In genomic region chr15:41567261-41567660, GRCh38 we compare ENCODE assay signal across 32 cellular contexts. TPM values are rescaled to one million over a fixed set of nuclear protein-coding genes. Genes with fewer than 3 reads are reported as not detected.
DNase-seq lines count a peak whose midpoint lies in the region; ATAC-seq and TF ChIP-seq lines count a peak whose summit lies in the region.
"Had no signal": no experiment of that assay in that cellular context is flagged by ENCODE, and none has a peak within 500 bp of the region (broad histone marks: within the 10 kb centered on the region; RNA-seq: fewer than 3 reads in every experiment).

No MANE protein-coding gene starts in this region.

- DNase-seq in GM10248 (ENCODE audit: extremely low spot score) (peak; percentile 2), trophoblast cell (no peak), MCF 10A (ENCODE audit: unreplicated experiment) (no peak), thyroid gland (no peak)
- DNase-seq: activated CD4-positive, alpha-beta memory T cell treated with anti-CD3 and anti-CD28 coated beads for 36 hours; activated CD8-positive, alpha-beta memory T cell treated with anti-CD3 and anti-CD28 coated beads, Interleukin-2, amount 50 U/mL, for 4 hours; activated naive CD4-positive, alpha-beta T cell treated with anti-CD3 and anti-CD28 coated beads, Interleukin-2, amount 50 U/mL, for 16 hours; CD8-positive, alpha-beta T cell; DMS 273 treated with DMSO at 0.1 percent for 48 hours; gastrocnemius medialis; KBM-7; left ventricle myocardium inferior; MG63; midbrain; naive thymus-derived CD8-positive, alpha-beta T cell; NCI-H2081 treated with DMSO at 0.1 percent for 48 hours; NCI-H345; RPMI8226; stimulated activated CD4-positive, alpha-beta T cell treated with anti-CD3 and anti-CD28 coated beads, Interleukin-4, amount 100 ng/mL, for 24 hours; T-cell had no signal

- no peaks in the 10 kb centered on the region for H3K4me1 Mint-ChIP-seq in MCF 10A (ENCODE audit: insufficient read depth, unreplicated experiment)
- H3K4me1 Mint-ChIP-seq: naive thymus-derived CD8-positive, alpha-beta T cell; stimulated activated memory B cell treated with anti-CD40 and anti-IgM and Interleukin-4, amounts not matched to agents 10 μg/mL and 1 μg/mL and 100 μg/mL, for 72 hours; T-cell had no signal

- H3K36me3 ChIP-seq in iPS-20b (ENCODE audit: insufficient read depth, low read depth, low read length) (peaks cover 70% of the 10 kb centered on the region), trophoblast cell (ENCODE audit: control insufficient read depth in 1 of 2, insufficient read depth in 2 of 2, low read length in 2 of 2) (peaks cover 61 to 75% of the 10 kb centered on the region in 2 experiments), thyroid gland (no peaks in the 10 kb centered on the region)
- H3K36me3 ChIP-seq: cardiac muscle cell, gastrocnemius medialis, MG63 had no signal

- H4K8ac ChIP-seq in trophoblast cell (ENCODE audit: low read depth, low read length): no peak overlapping the region

- H3K23ac ChIP-seq in trophoblast cell (ENCODE audit: low read length): no peak overlapping the region

- TF ChIP-seq CTCF in GM10248 (IDR thresholded peaks at IDR 0.05; ENCODE audit: control extremely low read depth, extremely low read depth, low read depth, missing control alignments) (no peak), MCF 10A (IDR thresholded peaks at IDR 0.05; ENCODE audit: unreplicated experiment) (no peak), thyroid gland (IDR thresholded peaks at IDR 0.05) (no peak)

- POLR2A ChIA-PET in GM10248 (lab: Yijun Ruan, JAX): no interaction called here
- POLR2A ChIA-PET in MCF 10A (lab: Yijun Ruan, JAX): no interaction called here

- no peak overlapping the region for H2AFZ ChIP-seq in trophoblast cell (ENCODE audit: insufficient read depth, low read length, poor library complexity)

- H2BK120ac ChIP-seq in trophoblast cell (ENCODE audit: insufficient read depth, low read length, poor library complexity): peak overlapping the region; percentile 9

- H3K4me3 Mint-ChIP-seq in MCF 10A (ENCODE audit: unreplicated experiment): no peak overlapping the region
- H3K4me3 Mint-ChIP-seq: activated CD4-positive, alpha-beta memory T cell treated with anti-CD3 and anti-CD28 coated beads for 36 hours; activated T-helper 1 cell treated with anti-CD3 and anti-CD28 coated beads, Interleukin-12 subunit alpha, Interleukin-12 subunit beta, Interleukin-2, Interleukin-4 antibody, amounts not matched to agents 30 ng/mL and 10 ng/mL and 1 ng/mL, durations not matched to agents 14 hours and 24 hours and 36 hours; CD8-positive, alpha-beta T cell; dendritic cell treated with granulocyte-macrophage colony-stimulating factor and Interleukin-4, amounts not matched to agents 40 ng/mL and 50 ng/mL, for 4 days; naive thymus-derived CD8-positive, alpha-beta T cell; stimulated activated memory B cell treated with anti-CD40 and anti-IgM and Interleukin-4, amounts not matched to agents 10 μg/mL and 1 μg/mL and 100 μg/mL, for 72 hours; T-cell had no signal

- H3K27ac ChIP-seq in angular gyrus (ENCODE audit: low read depth, low read length) (peak overlapping the region; percentile 94), iPS-20b (ENCODE audit: low read length) (peak overlapping the region; percentile 100), trophoblast cell (ENCODE audit: low read depth, low read length) (peak overlapping the region; percentile 36), thyroid gland (no peak overlapping the region)
- H3K27ac ChIP-seq: gastrocnemius medialis, suprapubic skin, vagina had no signal

- H3K4me3 ChIP-seq in iPS-20b (ENCODE audit: low read length) (no peak overlapping the region; the same call in 1 of the 2 replicates), trophoblast cell (ENCODE audit: low read depth, low read length) (no peak overlapping the region), thyroid gland (replicated peaks in 1 of 3) (no peak overlapping the region)
- H3K4me3 ChIP-seq: cardiac muscle cell, gastrocnemius medialis, HAP-1, left ventricle myocardium inferior, MG63, suprapubic skin, vagina had no signal

- H3K79me2 ChIP-seq in trophoblast cell (ENCODE audit: control insufficient read depth, insufficient read depth, low read length, poor library complexity): peaks cover 6% of the 10 kb centered on the region

- H3K4me2 ChIP-seq in trophoblast cell (ENCODE audit: low read length): no peak overlapping the region

- H3K9me3 Mint-ChIP-seq in MCF 10A (ENCODE audit: unreplicated experiment): no peaks in the 10 kb centered on the region
- H3K9me3 Mint-ChIP-seq: activated CD4-positive, alpha-beta memory T cell treated with anti-CD3 and anti-CD28 coated beads for 36 hours; activated T-helper 1 cell treated with anti-CD3 and anti-CD28 coated beads, Interleukin-12 subunit alpha, Interleukin-12 subunit beta, Interleukin-2, Interleukin-4 antibody, amounts not matched to agents 30 ng/mL and 10 ng/mL and 1 ng/mL, durations not matched to agents 14 hours and 24 hours and 36 hours; CD8-positive, alpha-beta T cell; dendritic cell treated with granulocyte-macrophage colony-stimulating factor and Interleukin-4, amounts not matched to agents 40 ng/mL and 50 ng/mL, for 4 days; naive thymus-derived CD8-positive, alpha-beta T cell; stimulated activated memory B cell treated with anti-CD40 and anti-IgM and Interleukin-4, amounts not matched to agents 10 μg/mL and 1 μg/mL and 100 μg/mL, for 72 hours; T-cell had no signal

- H4K12ac ChIP-seq in trophoblast cell (ENCODE audit: low read depth, low read length): no peak overlapping the region

- no CpG with 5 or more reads among the region's 6 CpGs for WGBS in trophoblast cell (ENCODE audit: extremely low coverage, insufficient coverage, insufficient read length)
- WGBS in thyroid gland, 2 donors: 92% methylated on average over 6 of the region's 6 CpGs

- peak overlapping the region; percentile 37 for H2BK12ac ChIP-seq in trophoblast cell (ENCODE audit: low read length)

- CTCF ChIA-PET in GM10248 (lab: Yijun Ruan, JAX) (interaction anchor here (0.9 to 1.5 kb wide), 2 partner anchors 10 to 36 kb away, joined by 3 read pairs; no protein-coding TSS in a partner anchor), MCF 10A (lab: Yijun Ruan, JAX) (interaction anchor here (1.0 kb wide), 1 partner anchor 9 kb away, joined by 3 read pairs; no protein-coding TSS in a partner anchor)

- no peak for ATAC-seq in activated CD4-positive, CD25-positive, alpha-beta regulatory T cell treated with anti-CD3 and anti-CD28 coated beads, Interleukin-2, amount 50 U/mL, for 24 hours
- no peak for ATAC-seq in GM18870 (IDR thresholded peaks at IDR 0.05; ENCODE audit: unreplicated experiment)
- ATAC-seq: CD8-positive, alpha-beta T cell; gastrocnemius medialis; stimulated activated memory B cell treated with anti-CD40 and anti-IgM and Interleukin-4, amounts not matched to agents 10 μg/mL and 1 μg/mL and 100 μg/mL, for 72 hours; T-cell had no signal

- BruUV-seq in MCF 10A (replicated peaks; lab: Mats Ljungman, UMichigan): no TSS peak

- peak overlapping the region; percentile 9 for H3K14ac ChIP-seq in trophoblast cell (ENCODE audit: low read length)

- H3K27ac Mint-ChIP-seq in MCF 10A (ENCODE audit: low read depth, unreplicated experiment): no peak overlapping the region
- H3K27ac Mint-ChIP-seq: activated CD4-positive, alpha-beta memory T cell treated with anti-CD3 and anti-CD28 coated beads for 36 hours; activated T-helper 1 cell treated with anti-CD3 and anti-CD28 coated beads, Interleukin-12 subunit alpha, Interleukin-12 subunit beta, Interleukin-2, Interleukin-4 antibody, amounts not matched to agents 30 ng/mL and 10 ng/mL and 1 ng/mL, durations not matched to agents 14 hours and 24 hours and 36 hours; CD8-positive, alpha-beta T cell; dendritic cell treated with granulocyte-macrophage colony-stimulating factor and Interleukin-4, amounts not matched to agents 40 ng/mL and 50 ng/mL, for 4 days; stimulated activated memory B cell treated with anti-CD40 and anti-IgM and Interleukin-4, amounts not matched to agents 10 μg/mL and 1 μg/mL and 100 μg/mL, for 72 hours; T-cell had no signal

- H3K4me1 ChIP-seq in iPS-20b (ENCODE audit: insufficient read depth, low read length): peaks cover 61% of the 10 kb centered on the region
- peaks cover 42 to 49% of the 10 kb centered on the region in 2 experiments for H3K4me1 ChIP-seq in trophoblast cell (ENCODE audit: control insufficient read depth in 1 of 2, insufficient read depth in 2 of 2, low read length in 2 of 2)
- peaks cover 4 to 9% of the 10 kb centered on the region in 2 donors for H3K4me1 ChIP-seq in thyroid gland
- H3K4me1 ChIP-seq: gastrocnemius medialis, vagina had no signal

- H3K9ac ChIP-seq in iPS-20b (ENCODE audit: low read depth, low read length) (peak overlapping the region; percentile 91; the same call in 1 of the 2 replicates), trophoblast cell (ENCODE audit: low read length) (no peak overlapping the region)

- no peaks in the 10 kb centered on the region for H3K27me3 ChIP-seq in iPS-20b (ENCODE audit: insufficient read depth, low read length)
- no peaks in the 10 kb centered on the region for H3K27me3 ChIP-seq in trophoblast cell (ENCODE audit: insufficient read depth, low read length)
- H3K27me3 ChIP-seq in thyroid gland: no peaks in the 10 kb centered on the region
- H3K27me3 ChIP-seq: cardiac muscle cell, gastrocnemius medialis, MG63, suprapubic skin, vagina had no signal

- intact Hi-C loops in MCF 10A (cut with micrococcal nuclease) (no loop called here), thyroid gland (cut with DNase I) (loop anchor here (10.0 kb wide), 1 partner anchor 248 kb away; no protein-coding TSS in a partner anchor)

- no peak overlapping the region for H3K18ac ChIP-seq in trophoblast cell (ENCODE audit: low read length)

- H3K4ac ChIP-seq in trophoblast cell (ENCODE audit: low read depth, low read length): no peak overlapping the region

- H3K36me3 Mint-ChIP-seq in MCF 10A (ENCODE audit: insufficient read depth, unreplicated experiment): no peaks in the 10 kb centered on the region
- H3K36me3 Mint-ChIP-seq: activated CD4-positive, alpha-beta memory T cell treated with anti-CD3 and anti-CD28 coated beads for 36 hours; CD8-positive, alpha-beta T cell; naive thymus-derived CD8-positive, alpha-beta T cell; stimulated activated memory B cell treated with anti-CD40 and anti-IgM and Interleukin-4, amounts not matched to agents 10 μg/mL and 1 μg/mL and 100 μg/mL, for 72 hours; T-cell had no signal

- H3K79me1 ChIP-seq in trophoblast cell (ENCODE audit: low read length): peaks cover 29% of the 10 kb centered on the region

- H3K27me3 Mint-ChIP-seq in MCF 10A (ENCODE audit: insufficient read depth, unreplicated experiment): no peaks in the 10 kb centered on the region
- H3K27me3 Mint-ChIP-seq: activated CD4-positive, alpha-beta memory T cell treated with anti-CD3 and anti-CD28 coated beads for 36 hours had no signal

- peak overlapping the region; percentile 52 for H4K91ac ChIP-seq in trophoblast cell (ENCODE audit: low read depth, low read length)

- no peak overlapping the region for H2AK5ac ChIP-seq in trophoblast cell (ENCODE audit: low read length)

- no peak for TF ChIP-seq POLR2A in thyroid gland (IDR thresholded peaks at IDR 0.05)

- no peak overlapping the region for H2BK5ac ChIP-seq in trophoblast cell (ENCODE audit: low read depth, low read length, poor library complexity)

- no peaks in the 10 kb centered on the region for H3K9me3 ChIP-seq in iPS-20b (ENCODE audit: insufficient read depth, low read depth, low read length)
- no peaks in the 10 kb centered on the region for H3K9me3 ChIP-seq in trophoblast cell (ENCODE audit: insufficient read depth, low read depth, low read length)
- H3K9me3 ChIP-seq in thyroid gland: no peaks in the 10 kb centered on the region
- H3K9me3 ChIP-seq: gastrocnemius medialis, HAP-1, left ventricle myocardium inferior, MG63, suprapubic skin, vagina had no signal

RNA-seq across cellular contexts. Expression of gene TYRO3, which starts 8.2 kb away (rescaled TPM):
- 174 and 187 TPM in 2 replicates for polyA plus RNA-seq in trophoblast cell (2013)
- 9.7 and 12.3 TPM in 2 replicates for total RNA-seq in MCF 10A (2022)
- 1 to 10 TPM; 1.6 to 4.4 (median 3.4) TPM for total RNA-seq in thyroid gland
- polyA plus RNA-seq: naive thymus-derived CD8-positive, alpha-beta T cell had no signal

RNA-seq across cellular contexts. Expression of gene RPAP1, which starts 23.2 kb away (rescaled TPM):
- polyA plus RNA-seq in trophoblast cell (2013): 27.4 and 28.9 TPM in 2 replicates
- total RNA-seq in MCF 10A (2022) (37.5 and 45.1 TPM in 2 replicates), thyroid gland (10 to 100 TPM; 11.3 to 31.8 (median 19.0) TPM)

RNA-seq across cellular contexts. Expression of gene LTK, which starts 53.6 kb away (rescaled TPM):
- polyA plus RNA-seq in trophoblast cell (2013): 0.39 and 0.47 TPM in 2 replicates
- 0.17 TPM in 1 of 2 replicates, not detected in the other for total RNA-seq in MCF 10A (2022)
- under 1 TPM in 3 of 4 donors, not detected in 1; 0.13 to 0.79 (median 0.22) TPM for total RNA-seq in thyroid gland
- total RNA-seq: SK-MEL-5 had no signal
- polyA plus RNA-seq: naive thymus-derived CD8-positive, alpha-beta T cell had no signal

Comparison
In these comparisons a context has a peak if more than half of its experiments do, and no peak if none do; other contexts are left out.
1. H3K27ac ChIP-seq: peak in angular gyrus (single experiment), iPS-20b (single experiment) and trophoblast cell (single experiment); none in thyroid gland (0 of 3).